In the genomic region with DNA sequence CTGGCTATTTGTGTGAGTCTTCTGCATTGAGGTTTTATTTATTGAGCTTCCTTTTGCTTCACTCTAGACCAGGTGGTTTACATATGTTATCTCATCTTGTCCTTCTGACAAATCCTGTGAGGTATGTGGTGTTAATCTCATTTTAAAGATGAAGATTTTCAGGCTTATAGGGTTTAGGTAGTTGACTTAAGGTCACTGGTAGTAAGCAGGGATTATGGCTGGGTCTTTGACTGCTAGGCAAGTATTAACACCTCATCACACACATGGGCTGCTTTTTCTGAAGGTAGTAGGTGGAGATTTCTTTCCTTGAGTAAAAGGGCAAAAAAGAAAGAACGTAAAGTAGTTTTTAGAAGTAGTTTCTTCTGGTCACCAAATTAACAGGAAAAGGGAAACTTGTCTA, we compare ENCODE assay signal across 27 cellular contexts.
DNase-seq lines count a peak whose midpoint lies in the region; ATAC-seq, FAIRE-seq and TF ChIP-seq lines count a peak whose summit lies in the region.
"Had no signal": no experiment of that assay in that cellular context is flagged by ENCODE, and none has a peak within 500 bp of the region (broad histone marks: within the 10 kb centered on the region; RNA-seq: fewer than 3 reads in every experiment).

No MANE protein-coding gene starts in this region.

- peaks cover 7% of the 10 kb centered on the region for H3K36me3 Mint-ChIP-seq in neural progenitor cell

- POLR2A ChIA-PET in K562 (lab: Yijun Ruan, JAX) = no interaction called here

- no peaks in the 10 kb centered on the region for H3K9me3 Mint-ChIP-seq in neural progenitor cell

- CTCF ChIA-PET in K562 (lab: Yijun Ruan, JAX; ENCODE audit: low intra/inter-chr PET ratio) = no interaction called here

- no peaks in the 10 kb centered on the region for H3K27me3 ChIP-seq in K562 (ENCODE audit: control insufficient read depth in 2 of 2, insufficient read depth in 2 of 2, low read length in 2 of 2)
- H3K27me3 ChIP-seq in neural progenitor cell = no peaks in the 10 kb centered on the region
- H3K27me3 ChIP-seq: SJSA1 had no signal

- peaks cover 3% of the 10 kb centered on the region for H3K27me3 Mint-ChIP-seq in neural progenitor cell (ENCODE audit: insufficient read depth, low read depth)
- H3K27me3 Mint-ChIP-seq: CD4-positive, alpha-beta memory T cell had no signal

- DNase-seq in G401 (ENCODE audit: low spot score) = peak; percentile 20
- peak; percentile 90 for DNase-seq in NCI-H524 treated with DMSO at 0.1 percent for 48 hours (lab: John Stamatoyannopoulos, UW)
- no peak for DNase-seq in K562 (ENCODE audit: extremely low read depth in 1 of 4, low spot score in 3 of 4)
- peak; percentile 33 for DNase-seq in neural progenitor cell (ENCODE audit: low spot score)
- no peak for DNase-seq in MV-4-11 (lab: John Stamatoyannopoulos, UW)
- no peak for DNase-seq in A172 (ENCODE audit: low spot score)
- DNase-seq: C1 segment of cervical spinal cord; CD4-positive, alpha-beta memory T cell; COR-L47; DMS153; DND-41; GM23248; H9; KG1; NCI-H1092; NCI-H1417 treated with DMSO at 0.1 percent for 48 hours; NCI-H1694 treated with DMSO at 0.1 percent for 48 hours; NCI-H2081; NCI-H2171; NCI-H345; NK-92 treated with Interleukin-12 subunit alpha and Interleukin-12 subunit beta, amount 100 ng/mL, for 24 hours; Right ventricle myocardium superior; RPMI8226 had no signal

- no peak overlapping the region for H3K27ac Mint-ChIP-seq in neural progenitor cell

- intact Hi-C loops in K562 (cut with micrococcal nuclease) = no loop called here

- no peak overlapping the region for H3K4me3 Mint-ChIP-seq in neural progenitor cell
- H3K4me3 Mint-ChIP-seq: CD4-positive, alpha-beta memory T cell; H9 had no signal

- H3F3A ChIP-seq in neural progenitor cell (ENCODE audit: low read depth) = peaks cover 5% of the 10 kb centered on the region

- H3K9me1 ChIP-seq in K562 (ENCODE audit: control insufficient read depth, insufficient read depth, low read length) = no peaks in the 10 kb centered on the region

- H3K79me2 ChIP-seq in K562 (ENCODE audit: control insufficient read depth, insufficient read depth, low read length) = no peaks in the 10 kb centered on the region
- H3K79me2 ChIP-seq in neural progenitor cell (ENCODE audit: low read depth) = peaks cover 15% of the 10 kb centered on the region

- no peak for ATAC-seq in K562
- no peak for ATAC-seq in GM21786 (IDR thresholded peaks at IDR 0.05; ENCODE audit: unreplicated experiment)

- H3K27ac ChIP-seq in K562 (ENCODE audit: extremely low read depth, low read depth, low read length) = no peak overlapping the region
- no peak overlapping the region for H3K27ac ChIP-seq in neural progenitor cell
- H3K27ac ChIP-seq: GM23248, SJSA1 had no signal

- 64% methylated on average over 1 of the region's 1 CpG for WGBS in K562 (ENCODE audit: insufficient coverage, low coverage, missing lambda C conversion rate)

- H3K9me3 ChIP-seq in K562 (replicated peaks; ENCODE audit: control insufficient read depth, insufficient read depth, low read depth, low read length) (no peaks in the 10 kb centered on the region), neural progenitor cell (ENCODE audit: low read depth) (no peaks in the 10 kb centered on the region)
- H3K9me3 ChIP-seq: SJSA1 had no signal

- H3K36me3 ChIP-seq in K562 (ENCODE audit: control insufficient read depth, insufficient read depth, low read length) = no peaks in the 10 kb centered on the region
- no peaks in the 10 kb centered on the region for H3K36me3 ChIP-seq in neural progenitor cell
- H3K36me3 ChIP-seq: SJSA1 had no signal

- no TSS peak for BruUV-seq in K562 (replicated peaks; lab: Mats Ljungman, UMichigan)

- H2AFZ ChIP-seq in K562 (ENCODE audit: low read depth, low read length) = no peak overlapping the region
- no peak overlapping the region for H2AFZ ChIP-seq in neural progenitor cell (replicated peaks)
- H2AFZ ChIP-seq: GM23248 had no signal

- no peak for TF ChIP-seq EP300 in K562 (IDR thresholded peaks at IDR 0.05; ENCODE audit: low read length)

- no peak overlapping the region for H3K4me2 ChIP-seq in K562 (ENCODE audit: insufficient read depth, low read length)
- peak overlapping the region; percentile 28 for H3K4me2 ChIP-seq in neural progenitor cell

- FAIRE-seq in K562 (lab: Jason Lieb, UNC) = no peak
- FAIRE-seq: GM18507, HTR-8/SVneo had no signal

- peaks cover 17% of the 10 kb centered on the region for H3K4me1 Mint-ChIP-seq in neural progenitor cell

- H3K4me3 ChIP-seq in K562 = no peak overlapping the region
- H3K4me3 ChIP-seq in neural progenitor cell = no peak overlapping the region
- H3K4me3 ChIP-seq: GM23248, SJSA1 had no signal

- H3K4me1 ChIP-seq in K562 (replicated peaks in 1 of 2; ENCODE audit: control insufficient read depth in 2 of 2, insufficient read depth in 2 of 2, low read length in 2 of 2) (peaks cover 0 to 8% of the 10 kb centered on the region in 2 experiments; a peak in 2 of 5 replicates), neural progenitor cell (peaks cover 29% of the 10 kb centered on the region)
- H3K4me1 ChIP-seq: SJSA1 had no signal

- no peak for TF ChIP-seq POLR2A in K562 (conservative IDR thresholded peaks at IDR 0.05)

- TF ChIP-seq CTCF in K562 (IDR thresholded peaks at IDR 0.05 in 2 of 3, conservative IDR thresholded peaks at IDR 0.05 in 1 of 3; ENCODE audit: insufficient read depth in 2 of 3, low read depth in 1 of 3, low read length in 3 of 3) = no peak
- TF ChIP-seq CTCF in neural progenitor cell (IDR thresholded peaks at IDR 0.05) = no peak

- no peak for TF ChIP-seq RAD21 in K562 (CRISPR knock-in tag; conservative IDR thresholded peaks at IDR 0.05 in 1 of 2, IDR thresholded peaks at IDR 0.05 in 1 of 2)

- in situ Hi-C loops in G401 (cut with HindIII; ENCODE audit: low sequenced_read_pairs) = no loop called here
- in situ Hi-C loops in K562 (cut with MboI) = no loop called here

- H4K20me1 ChIP-seq in K562 (replicated peaks; ENCODE audit: control insufficient read depth, insufficient read depth, low read length) (no peaks in the 10 kb centered on the region), neural progenitor cell (ENCODE audit: low read depth) (no peaks in the 10 kb centered on the region)

- no peak overlapping the region for H3K9ac ChIP-seq in K562 (ENCODE audit: insufficient read depth in 1 of 2, low read depth in 2 of 2, low read length in 2 of 2)
- H3K9ac ChIP-seq in neural progenitor cell = no peak overlapping the region
- H3K9ac ChIP-seq: GM23248 had no signal

TF ChIP-seq in K562, 482 proteins besides CTCF, POLR2A, EP300 and RAD21:
- TF ChIP-seq CHD4 (IDR thresholded peaks at IDR 0.05; ENCODE audit: insufficient read depth, insufficient replicate concordance, low read depth, low read length, poor library complexity, severe bottlenecking) (no peak), HMBOX1 (IDR thresholded peaks at IDR 0.05) (peak; percentile 50; the same call in 1 of the 2 replicates), SLC30A9 (CRISPR knock-in tag; IDR thresholded peaks at IDR 0.05) (no peak), NELFE (IDR thresholded peaks at IDR 0.05; ENCODE audit: insufficient read depth, insufficient read length) (no peak), TFE3 (CRISPR knock-in tag; IDR thresholded peaks at IDR 0.05) (no peak), CBFB (CRISPR knock-in tag; IDR thresholded peaks at IDR 0.05) (no peak), HMGN3 (IDR thresholded peaks at IDR 0.05; ENCODE audit: borderline replicate concordance, extremely low read depth, insufficient read length, low read depth, low read length) (no peak), ILF3 (IDR thresholded peaks at IDR 0.05; ENCODE audit: borderline replicate concordance) (no peak), LEF1 (IDR thresholded peaks at IDR 0.05) (no peak)

Comparison
In these comparisons a context has a peak if more than half of its experiments do, and no peak if none do; other contexts are left out.
1. DNase-seq: peak in G401 (single experiment), NCI-H524 treated with DMSO at 0.1 percent for 48 hours (single experiment) and neural progenitor cell (single experiment); none in K562 (0 of 4), MV-4-11 (single experiment) and A172 (single experiment).